ENCODE assay signal across 2 cellular contexts in genomic region chr5:132099073-132099748, GRCh38.
TF ChIP-seq lines count a peak whose summit lies in the region.

No MANE protein-coding gene starts in this region.

TF ChIP-seq in GM12878, 131 proteins besides CTCF, POLR2A, EP300 and RAD21 (continues in another document):
- TF ChIP-seq PML (IDR thresholded peaks at IDR 0.05; ENCODE audit: low read length) (no peak), IKZF2 (IDR thresholded peaks at IDR 0.05) (peak; percentile 72; a peak in 3 of 4 replicates), MTA2 (IDR thresholded peaks at IDR 0.05; ENCODE audit: low read depth) (peak; percentile 89), FOXK2 (IDR thresholded peaks at IDR 0.05) (no peak), CREM (IDR thresholded peaks at IDR 0.05; ENCODE audit: low read depth) (peak; percentile 75), ETV6 (conservative IDR thresholded peaks at IDR 0.05 in 1 of 2, IDR thresholded peaks at IDR 0.05 in 1 of 2; ENCODE audit: borderline replicate concordance in 1 of 2, low read depth in 1 of 2) (peak in 1 of 2 experiments; percentile 66; a peak in 1 of 4 replicates), KDM1A (IDR thresholded peaks at IDR 0.05; ENCODE audit: borderline replicate concordance) (no peak), HSF1 (IDR thresholded peaks at IDR 0.05; ENCODE audit: low read depth, low read length) (no peak), HDAC2 (IDR thresholded peaks at IDR 0.05) (no peak), ATF2 (IDR thresholded peaks at IDR 0.05; ENCODE audit: low read length) (no peak), TCF3 (IDR thresholded peaks at IDR 0.05; ENCODE audit: borderline replicate concordance, insufficient read depth, low read depth, low read length) (0 out of 2 replicates have a peak, but pooled peaks have one; percentile 53), BCL3 (IDR thresholded peaks at IDR 0.05; ENCODE audit: borderline replicate concordance, insufficient read depth, low read depth, low read length, poor library complexity, severe bottlenecking) (no peak), NR2C1 (IDR thresholded peaks at IDR 0.05) (no peak), RB1 (IDR thresholded peaks at IDR 0.05; ENCODE audit: borderline replicate concordance) (no peak), EED (IDR thresholded peaks at IDR 0.05; ENCODE audit: low read depth) (peak; percentile 83), STAT1 (conservative IDR thresholded peaks at IDR 0.05) (no peak), FOS (IDR thresholded peaks at IDR 0.05; ENCODE audit: borderline replicate concordance, extremely low read depth, insufficient read length) (no peak), SMAD5 (IDR thresholded peaks at IDR 0.05; ENCODE audit: low read depth) (no peak), USF1 (IDR thresholded peaks at IDR 0.05; ENCODE audit: borderline replicate concordance, extremely low read length, insufficient read depth, low read depth, low read length) (peak; percentile 53), YY1 (IDR thresholded peaks at IDR 0.05; ENCODE audit: low read depth, low read length) (peak; percentile 77; the same call in 1 of the 2 replicates), ZBTB40 (IDR thresholded peaks at IDR 0.05; ENCODE audit: borderline replicate concordance) (no peak), MEF2A (IDR thresholded peaks at IDR 0.05; ENCODE audit: insufficient read depth, low read depth, low read length) (peak; percentile 77), ATF7 (IDR thresholded peaks at IDR 0.05; ENCODE audit: low read depth) (peak; percentile 86)

TF ChIP-seq in HepG2, 621 proteins besides CTCF, POLR2A, EP300 and RAD21:
- no peak for TF ChIP-seq ZBTB3 (CRISPR knock-in tag; IDR thresholded peaks at IDR 0.05; ENCODE audit: borderline replicate concordance, low read depth)
- no peak for TF ChIP-seq SRSF4 (IDR thresholded peaks at IDR 0.05; ENCODE audit: low read depth, low read length, poor library complexity, severe bottlenecking)
- no peak for TF ChIP-seq ZNF33A (CRISPR knock-in tag; IDR thresholded peaks at IDR 0.05; ENCODE audit: borderline replicate concordance)
- no peak for TF ChIP-seq ZNF777 (CRISPR knock-in tag; IDR thresholded peaks at IDR 0.05)
- no peak for TF ChIP-seq BCL6 (CRISPR knock-in tag; IDR thresholded peaks at IDR 0.05)
- TF ChIP-seq ZBTB8A (CRISPR knock-in tag; IDR thresholded peaks at IDR 0.05; ENCODE audit: borderline replicate concordance, low read depth) = no peak
- TF ChIP-seq FOXO4 (CRISPR knock-in tag; conservative IDR thresholded peaks at IDR 0.05) = no peak
- no peak for TF ChIP-seq THRA (CRISPR knock-in tag; IDR thresholded peaks at IDR 0.05; ENCODE audit: borderline replicate concordance)
- no peak for TF ChIP-seq ZFAT (CRISPR knock-in tag; conservative IDR thresholded peaks at IDR 0.05)
- no peak for TF ChIP-seq U2AF2 (IDR thresholded peaks at IDR 0.05; ENCODE audit: low read depth, low read length)
- TF ChIP-seq MTA1 (CRISPR knock-in tag; IDR thresholded peaks at IDR 0.05; ENCODE audit: borderline replicate concordance) = no peak
- no peak for TF ChIP-seq ZFP37 (CRISPR knock-in tag; IDR thresholded peaks at IDR 0.05; ENCODE audit: borderline replicate concordance)
- no peak for TF ChIP-seq ZNF512B (CRISPR knock-in tag; IDR thresholded peaks at IDR 0.05; ENCODE audit: borderline replicate concordance)
- TF ChIP-seq ARNT (IDR thresholded peaks at IDR 0.05) = no peak
- no peak for TF ChIP-seq ZNF839 (CRISPR knock-in tag; IDR thresholded peaks at IDR 0.05; ENCODE audit: borderline replicate concordance)
- TF ChIP-seq RBM39 (IDR thresholded peaks at IDR 0.05; ENCODE audit: low read depth, low read length, poor library complexity, severe bottlenecking) = no peak
- TF ChIP-seq SAP130 (CRISPR knock-in tag; IDR thresholded peaks at IDR 0.05; ENCODE audit: low read depth) = no peak
- no peak for TF ChIP-seq ATF1 (CRISPR knock-in tag; IDR thresholded peaks at IDR 0.05)
TF ChIP-seq in HepG2: peak in this region for 0.
